ENCODE assay signal across 8 cellular contexts in the genomic region with DNA sequence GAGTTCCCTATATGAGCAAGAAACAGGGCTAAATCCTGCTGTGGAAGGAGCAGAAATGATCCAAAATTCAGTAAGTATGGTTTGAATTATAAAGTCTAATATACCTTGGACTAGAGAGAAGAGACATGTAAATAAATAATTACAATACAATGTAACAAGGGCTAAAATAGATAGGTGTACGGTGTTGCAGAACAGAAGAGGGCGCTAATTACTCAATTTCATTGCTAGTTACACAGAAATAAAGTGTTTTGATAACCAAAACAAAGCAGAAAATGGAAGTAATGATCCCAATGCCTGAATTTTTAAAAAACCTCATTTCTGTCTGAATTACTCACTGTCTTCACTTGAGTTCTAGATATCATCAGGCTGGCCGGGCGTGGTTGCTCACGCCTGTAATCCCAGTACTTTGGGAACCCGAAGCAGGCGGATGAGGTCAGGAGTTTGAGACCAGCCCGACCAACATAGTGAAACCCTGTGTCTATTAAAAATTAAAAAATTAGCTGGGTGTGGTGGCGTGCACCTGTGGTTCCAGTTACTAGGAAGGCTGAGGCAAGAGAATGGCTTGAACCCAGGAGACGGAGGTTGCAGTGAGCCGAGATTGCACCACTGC. TPM values are rescaled to one million over a fixed set of nuclear protein-coding genes. Genes with fewer than 3 reads are reported as not detected.
DNase-seq lines count a peak whose midpoint lies in the region; ATAC-seq and TF ChIP-seq lines count a peak whose summit lies in the region.

No MANE protein-coding gene starts in this region.

- H3K27ac ChIP-seq in CD4-positive, alpha-beta T cell (ENCODE audit: low read depth, low read length) = no peak overlapping the region
- H3K27ac ChIP-seq in upper lobe of right lung = no peak overlapping the region

- H3K27me3 ChIP-seq in CD4-positive, alpha-beta T cell (ENCODE audit: control insufficient read depth, insufficient read depth, low read length) = no peaks in the 10 kb centered on the region
- no peaks in the 10 kb centered on the region for H3K27me3 ChIP-seq in upper lobe of right lung

- no peak overlapping the region for H3K27ac Mint-ChIP-seq in CD4-positive, alpha-beta T cell

- H3K4me1 Mint-ChIP-seq in CD4-positive, alpha-beta T cell (ENCODE audit: low read depth) = no peaks in the 10 kb centered on the region

- no peak for DNase-seq in CD4-positive, alpha-beta T cell
- DNase-seq in NCI-H2196 treated with DMSO at 0.1 percent for 48 hours (lab: John Stamatoyannopoulos, UW; ENCODE audit: unreplicated experiment) = peak; percentile 38
- DNase-seq in dermis blood vessel endothelial cell = peak; percentile 61
- DNase-seq in upper lobe of right lung = no peak
- no peak for DNase-seq in superior temporal gyrus (ENCODE audit: extremely low spot score)

- peak; percentile 43 for TF ChIP-seq CTCF in CD4-positive, alpha-beta T cell (IDR thresholded peaks at IDR 0.05)
- TF ChIP-seq CTCF in upper lobe of right lung (IDR thresholded peaks at IDR 0.05) = peak; percentile 39

- no peaks in the 10 kb centered on the region for H3K9me3 ChIP-seq in CD4-positive, alpha-beta T cell (ENCODE audit: control insufficient read depth, low read length)
- no peaks in the 10 kb centered on the region for H3K9me3 ChIP-seq in upper lobe of right lung

- POLR2A ChIA-PET in CD4-positive, alpha-beta T cell (lab: Charles Lee) = no interaction called here

- no peak overlapping the region for H3K4me3 Mint-ChIP-seq in CD4-positive, alpha-beta T cell

- intact Hi-C loops in CD4-positive, alpha-beta T cell (cut with DNase I, micrococcal nuclease) = loop anchor here in 1 of 2 experiments (5.0 kb wide), 1 partner anchor 109 kb away; no protein-coding TSS in a partner anchor
- intact Hi-C loops in upper lobe of right lung (cut with DNase I) = no loop called here

- H3K9me3 Mint-ChIP-seq in CD4-positive, alpha-beta T cell = no peaks in the 10 kb centered on the region

- no peaks in the 10 kb centered on the region for H3K36me3 ChIP-seq in upper lobe of right lung

- H3K4me1 ChIP-seq in upper lobe of right lung = no peaks in the 10 kb centered on the region

- CTCF ChIA-PET in CD4-positive, alpha-beta T cell (lab: Charles Lee) = no interaction called here

- no peaks in the 10 kb centered on the region for H3K36me3 Mint-ChIP-seq in CD4-positive, alpha-beta T cell (ENCODE audit: low read depth)

- ATAC-seq in CD4-positive, alpha-beta T cell (ENCODE audit: poor library complexity) = no peak
- peak; percentile 55 for ATAC-seq in GM21619 (IDR thresholded peaks at IDR 0.05; ENCODE audit: unreplicated experiment)
- ATAC-seq in upper lobe of right lung = no peak
- no peak for ATAC-seq in HG02970 (IDR thresholded peaks at IDR 0.05; ENCODE audit: low FRiP score, unreplicated experiment)
- ATAC-seq in GM18502 (IDR thresholded peaks at IDR 0.05; ENCODE audit: poor library complexity, unreplicated experiment) = no peak

- no peaks in the 10 kb centered on the region for H3K27me3 Mint-ChIP-seq in CD4-positive, alpha-beta T cell

- H3K4me3 ChIP-seq in upper lobe of right lung = no peak overlapping the region

RNA-seq across cellular contexts. Expression of a gene that starts 8.3 kb away (rescaled TPM):
- under 1 TPM; 0.03 to 0.20 TPM for total RNA-seq in CD4-positive, alpha-beta T cell
- total RNA-seq in dermis blood vessel endothelial cell (under 0.01 TPM in 1 of 2 replicates, not detected in the other), upper lobe of right lung (12.1 TPM)

RNA-seq across cellular contexts. Expression of a gene that starts 52.9 kb away (rescaled TPM):
- 1 to 10 TPM; 2.4 to 2.6 TPM for total RNA-seq in CD4-positive, alpha-beta T cell
- total RNA-seq in dermis blood vessel endothelial cell = 0.98 and 2.0 TPM in 2 replicates
- 4.5 TPM for total RNA-seq in upper lobe of right lung

Comparison
In these comparisons a context has a peak if more than half of its experiments do, and no peak if none do; other contexts are left out.
1. DNase-seq: peak in NCI-H2196 treated with DMSO at 0.1 percent for 48 hours (single experiment) and dermis blood vessel endothelial cell (single experiment); none in CD4-positive, alpha-beta T cell (0 of 10), upper lobe of right lung (single experiment) and superior temporal gyrus (single experiment).
2. RNA of a gene that starts 8.3 kb away (total RNA-seq): 12.1 TPM in upper lobe of right lung (single experiment); 0.03 to 0.20 TPM in CD4-positive, alpha-beta T cell and under 0.01 TPM in dermis blood vessel endothelial cell; every median in the first group is over 10 times any median in the second.